ENCODE assay signal across 1 cellular context in genomic region chr14:74506408-74506807, GRCh38.
TF ChIP-seq lines count a peak whose summit lies in the region.

No MANE protein-coding gene starts in this region.

TF ChIP-seq in HepG2, 621 proteins besides CTCF, POLR2A, EP300 and RAD21:
- TF ChIP-seq NR0B2 (CRISPR knock-in tag; IDR thresholded peaks at IDR 0.05) (no peak), ZNF296 (CRISPR knock-in tag; conservative IDR thresholded peaks at IDR 0.05) (no peak), RFXANK (CRISPR knock-in tag; IDR thresholded peaks at IDR 0.05) (no peak)
